Comparison of ENCODE assay signal across 9 cellular contexts in genomic region chr2:210172219-210172575, GRCh38. TPM values are rescaled to one million over a fixed set of nuclear protein-coding genes. Genes with fewer than 3 reads are reported as not detected.
DNase-seq lines count a peak whose midpoint lies in the region; ATAC-seq and TF ChIP-seq lines count a peak whose summit lies in the region.
"Had no signal": no experiment of that assay in that cellular context is flagged by ENCODE, and none has a peak within 500 bp of the region (broad histone marks: within the 10 kb centered on the region; RNA-seq: fewer than 3 reads in every experiment).

No MANE protein-coding gene starts in this region.

- peak overlapping the region; percentile 47 for H3K4me3 ChIP-seq in kidney epithelial cell (ENCODE audit: low read depth, low read length)
- peak overlapping the region; percentile 76 for H3K4me3 ChIP-seq in thoracic aorta

- CTCF ChIA-PET in activated CD4-positive, alpha-beta T cell treated with anti-CD3 and anti-CD28 coated beads for 36 hours (lab: Charles Lee): interaction anchor here (0.9 to 1.0 kb wide), 2 partner anchors 10 to 23 kb away, joined by 3 to 4 read pairs; no protein-coding TSS in a partner anchor

- peak overlapping the region; percentile 56 for H3K27ac Mint-ChIP-seq in activated CD4-positive, alpha-beta T cell treated with anti-CD3 and anti-CD28 coated beads for 36 hours
- H3K27ac Mint-ChIP-seq in activated naive CD8-positive, alpha-beta T cell treated with anti-CD3 and anti-CD28 coated beads for 36 hours: no peak overlapping the region

- H3K36me3 Mint-ChIP-seq in activated CD4-positive, alpha-beta T cell treated with anti-CD3 and anti-CD28 coated beads for 36 hours (ENCODE audit: low read depth): no peaks in the 10 kb centered on the region
- H3K36me3 Mint-ChIP-seq in activated naive CD8-positive, alpha-beta T cell treated with anti-CD3 and anti-CD28 coated beads for 36 hours: no peaks in the 10 kb centered on the region

- H3K9me3 Mint-ChIP-seq in activated CD4-positive, alpha-beta T cell treated with anti-CD3 and anti-CD28 coated beads for 36 hours (ENCODE audit: low read depth): no peaks in the 10 kb centered on the region
- peaks cover 4% of the 10 kb centered on the region for H3K9me3 Mint-ChIP-seq in activated naive CD8-positive, alpha-beta T cell treated with anti-CD3 and anti-CD28 coated beads for 36 hours

- H3K27me3 ChIP-seq in kidney epithelial cell (ENCODE audit: control insufficient read depth, insufficient read depth, low read length) (no peaks in the 10 kb centered on the region), thoracic aorta (replicated peaks; ENCODE audit: insufficient read depth) (no peaks in the 10 kb centered on the region)

- peak overlapping the region; percentile 98 for H3K4me3 Mint-ChIP-seq in activated CD4-positive, alpha-beta T cell treated with anti-CD3 and anti-CD28 coated beads for 36 hours
- peak overlapping the region; percentile 80 for H3K4me3 Mint-ChIP-seq in activated naive CD8-positive, alpha-beta T cell treated with anti-CD3 and anti-CD28 coated beads for 36 hours

- ATAC-seq in activated CD4-positive, alpha-beta T cell treated with anti-CD3 and anti-CD28 coated beads for 36 hours: no peak
- ATAC-seq in thoracic aorta (ENCODE audit: insufficient number of reproducible peaks, low FRiP score, low read depth): no peak
- no peak for ATAC-seq in HG02973 (IDR thresholded peaks at IDR 0.05; ENCODE audit: unreplicated experiment)

- H3K4me1 Mint-ChIP-seq in activated CD4-positive, alpha-beta T cell treated with anti-CD3 and anti-CD28 coated beads for 36 hours: peaks cover 31% of the 10 kb centered on the region
- H3K4me1 Mint-ChIP-seq in activated naive CD8-positive, alpha-beta T cell treated with anti-CD3 and anti-CD28 coated beads for 36 hours: peaks cover 28% of the 10 kb centered on the region

- DNase-seq in activated CD4-positive, alpha-beta T cell treated with anti-CD3 and anti-CD28 coated beads for 36 hours: no peak
- no peak for DNase-seq in activated CD4-positive, alpha-beta T cell treated with anti-CD3 and anti-CD28 coated beads for 1 hour
- DNase-seq in activated naive CD8-positive, alpha-beta T cell treated with anti-CD3 and anti-CD28 coated beads for 36 hours: no peak
- no peak for DNase-seq in kidney epithelial cell (ENCODE audit: low read depth)
- DNase-seq in thoracic aorta (ENCODE audit: low spot score): no peak
- DNase-seq in RKO (ENCODE audit: low spot score): no peak
- no peak for DNase-seq in T-helper 9 cell
- DNase-seq: DMS 273 treated with DMSO at 0.1 percent for 48 hours had no signal

- intact Hi-C loops in activated CD4-positive, alpha-beta T cell treated with anti-CD3 and anti-CD28 coated beads for 36 hours (cut with DNase I, micrococcal nuclease): loop anchor here (1.0 to 5.0 kb wide), 3 partner anchors 9 to 1860 kb away; partner anchors contain the start of gene LANCL1 (in 1 of the 2)

- no peaks in the 10 kb centered on the region for H3K36me3 ChIP-seq in kidney epithelial cell (ENCODE audit: control insufficient read depth, insufficient read depth, low read length)
- H3K36me3 ChIP-seq in thoracic aorta: no peaks in the 10 kb centered on the region

- POLR2A ChIA-PET in activated CD4-positive, alpha-beta T cell treated with anti-CD3 and anti-CD28 coated beads for 36 hours (lab: Charles Lee): no interaction called here

- TF ChIP-seq CTCF in kidney epithelial cell (IDR thresholded peaks at IDR 0.05; ENCODE audit: insufficient read depth, low read length, poor library complexity, severe bottlenecking) (no peak), thoracic aorta (IDR thresholded peaks at IDR 0.05) (no peak)

- H3K9me3 ChIP-seq in thoracic aorta: no peaks in the 10 kb centered on the region

- H3K4me1 ChIP-seq in thoracic aorta (ENCODE audit: control insufficient read depth in 1 of 2, low read depth in 2 of 2): peaks cover 8 to 28% of the 10 kb centered on the region in 2 donors

- H3K27me3 Mint-ChIP-seq in activated CD4-positive, alpha-beta T cell treated with anti-CD3 and anti-CD28 coated beads for 36 hours: peaks cover 4% of the 10 kb centered on the region
- no peaks in the 10 kb centered on the region for H3K27me3 Mint-ChIP-seq in activated naive CD8-positive, alpha-beta T cell treated with anti-CD3 and anti-CD28 coated beads for 36 hours

- peak overlapping the region; percentile 63 to 88 for H3K27ac ChIP-seq in thoracic aorta

RNA-seq across cellular contexts. Expression of gene KANSL1L, which starts 1.0 kb away (rescaled TPM):
- total RNA-seq in activated CD4-positive, alpha-beta T cell treated with anti-CD3 and anti-CD28 coated beads for 36 hours: 1 to 10 TPM; 4.5 to 6.0 TPM
- 1 to 10 TPM; 2.6 to 3.7 TPM for total RNA-seq in activated naive CD8-positive, alpha-beta T cell treated with anti-CD3 and anti-CD28 coated beads for 36 hours
- 11.2 and 11.5 TPM in 2 replicates for total RNA-seq in kidney epithelial cell
- 10 to 100 TPM; 35.1 to 77.2 TPM for total RNA-seq in thoracic aorta

RNA-seq across cellular contexts. Expression of gene ACADL, which starts 53.0 kb away (rescaled TPM):
- not detected for total RNA-seq in activated CD4-positive, alpha-beta T cell treated with anti-CD3 and anti-CD28 coated beads for 36 hours
- total RNA-seq in activated naive CD8-positive, alpha-beta T cell treated with anti-CD3 and anti-CD28 coated beads for 36 hours: not detected
- total RNA-seq in kidney epithelial cell (1.1 and 1.5 TPM in 2 replicates), thoracic aorta (100 to 1,000 TPM in 1 of 2 donors, 10 to 100 TPM in 1; 51.6 to 132 TPM)

Comparison
In these comparisons a context has a peak if more than half of its experiments do, and no peak if none do; other contexts are left out.
1. RNA of gene ACADL, which starts 53.0 kb away (total RNA-seq): 51.6 to 132 TPM in thoracic aorta; 1.1 to 1.5 TPM in kidney epithelial cell, not detected in activated CD4-positive, alpha-beta T cell treated with anti-CD3 and anti-CD28 coated beads for 36 hours and not detected in activated naive CD8-positive, alpha-beta T cell treated with anti-CD3 and anti-CD28 coated beads for 36 hours; every median in the first group is over 10 times any median in the second.